In genomic region chr7:47979145-47979831, GRCh38 we compare ENCODE assay signal across 1 cellular context.
TF ChIP-seq lines count a peak whose summit lies in the region.

TSS of gene HUS1 (minus strand) at chr7:47979615. CDS start at chr7:47979519, 96 bp downstream.

TF ChIP-seq in K562, 482 proteins besides CTCF, POLR2A, EP300 and RAD21 (continued from another document):
- TF ChIP-seq ZFP91 (CRISPR knock-in tag; IDR thresholded peaks at IDR 0.05) (no peak), MCM3 (IDR thresholded peaks at IDR 0.05) (no peak), MECOM (CRISPR knock-in tag; IDR thresholded peaks at IDR 0.05) (no peak), RFX7 (CRISPR knock-in tag; IDR thresholded peaks at IDR 0.05) (no peak)
- TF ChIP-seq, protein P1, sequence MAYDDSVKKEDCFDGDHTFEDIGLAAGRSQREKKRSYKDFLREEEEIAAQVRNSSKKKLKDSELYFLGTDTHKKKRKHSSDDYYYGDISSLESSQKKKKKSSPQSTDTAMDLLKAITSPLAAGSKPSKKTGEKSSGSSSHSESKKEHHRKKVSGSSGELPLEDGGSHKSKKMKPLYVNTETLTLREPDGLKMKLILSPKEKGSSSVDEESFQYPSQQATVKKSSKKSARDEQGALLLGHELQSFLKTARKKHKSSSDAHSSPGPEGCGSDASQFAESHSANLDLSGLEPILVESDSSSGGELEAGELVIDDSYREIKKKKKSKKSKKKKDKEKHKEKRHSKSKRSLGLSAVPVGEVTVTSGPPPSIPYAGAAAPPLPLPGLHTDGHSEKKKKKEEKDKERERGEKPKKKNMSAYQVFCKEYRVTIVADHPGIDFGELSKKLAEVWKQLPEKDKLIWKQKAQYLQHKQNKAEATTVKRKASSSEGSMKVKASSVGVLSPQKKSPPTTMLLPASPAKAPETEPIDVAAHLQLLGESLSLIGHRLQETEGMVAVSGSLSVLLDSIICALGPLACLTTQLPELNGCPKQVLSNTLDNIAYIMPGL (CRISPR knock-in tag; IDR thresholded peaks at IDR 0.05): no peak
- TF ChIP-seq, protein P2, sequence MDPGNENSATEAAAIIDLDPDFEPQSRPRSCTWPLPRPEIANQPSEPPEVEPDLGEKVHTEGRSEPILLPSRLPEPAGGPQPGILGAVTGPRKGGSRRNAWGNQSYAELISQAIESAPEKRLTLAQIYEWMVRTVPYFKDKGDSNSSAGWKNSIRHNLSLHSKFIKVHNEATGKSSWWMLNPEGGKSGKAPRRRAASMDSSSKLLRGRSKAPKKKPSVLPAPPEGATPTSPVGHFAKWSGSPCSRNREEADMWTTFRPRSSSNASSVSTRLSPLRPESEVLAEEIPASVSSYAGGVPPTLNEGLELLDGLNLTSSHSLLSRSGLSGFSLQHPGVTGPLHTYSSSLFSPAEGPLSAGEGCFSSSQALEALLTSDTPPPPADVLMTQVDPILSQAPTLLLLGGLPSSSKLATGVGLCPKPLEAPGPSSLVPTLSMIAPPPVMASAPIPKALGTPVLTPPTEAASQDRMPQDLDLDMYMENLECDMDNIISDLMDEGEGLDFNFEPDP (CRISPR knock-in tag; IDR thresholded peaks at IDR 0.05): no peak
